Comparison of ENCODE assay signal across 25 cellular contexts in genomic region chr19:36209372-36209771, GRCh38.
"Had no signal": no experiment of that assay in that cellular context is flagged by ENCODE, and none has a peak within 500 bp of the region (broad histone marks: within the 10 kb centered on the region; RNA-seq: fewer than 3 reads in every experiment).

No MANE protein-coding gene starts in this region.

- H3K4me1 ChIP-seq: pancreas, psoas muscle had no signal

- H3K4me3 ChIP-seq: esophagus squamous epithelium, gastroesophageal sphincter, lung, pancreas, psoas muscle, spleen, thoracic aorta had no signal

- H3K4me3 Mint-ChIP-seq: dendritic cell treated with granulocyte-macrophage colony-stimulating factor and Interleukin-4, amounts not matched to agents 40 ng/mL and 50 ng/mL, for 4 days; naive B cell; nephron; stimulated activated memory B cell treated with anti-CD40 and anti-IgM and Interleukin-4, amounts not matched to agents 10 μg/mL and 1 μg/mL and 100 μg/mL, for 72 hours; stimulated activated naive CD8-positive, alpha-beta T cell treated with anti-CD3 and anti-CD28 coated beads, Interleukin-15, Interleukin-2, amounts not matched to agents 100 ng/mL and 50 ng/mL, for 24 hours had no signal

- FAIRE-seq: colon, kidney, pancreas had no signal

- H3K27ac ChIP-seq: esophagus squamous epithelium, gastroesophageal sphincter, pancreas, psoas muscle, spleen, thoracic aorta had no signal

- H3K27me3 Mint-ChIP-seq: dendritic cell treated with granulocyte-macrophage colony-stimulating factor and Interleukin-4, amounts not matched to agents 40 ng/mL and 50 ng/mL, for 4 days; naive B cell; stimulated activated memory B cell treated with anti-CD40 and anti-IgM and Interleukin-4, amounts not matched to agents 10 μg/mL and 1 μg/mL and 100 μg/mL, for 72 hours; stimulated activated naive CD8-positive, alpha-beta T cell treated with anti-CD3 and anti-CD28 coated beads, Interleukin-15, Interleukin-2, amounts not matched to agents 100 ng/mL and 50 ng/mL, for 24 hours had no signal

- H3K9me3 Mint-ChIP-seq: dendritic cell treated with granulocyte-macrophage colony-stimulating factor and Interleukin-4, amounts not matched to agents 40 ng/mL and 50 ng/mL, for 4 days; naive B cell; nephron; stimulated activated memory B cell treated with anti-CD40 and anti-IgM and Interleukin-4, amounts not matched to agents 10 μg/mL and 1 μg/mL and 100 μg/mL, for 72 hours; stimulated activated naive CD8-positive, alpha-beta T cell treated with anti-CD3 and anti-CD28 coated beads, Interleukin-15, Interleukin-2, amounts not matched to agents 100 ng/mL and 50 ng/mL, for 24 hours had no signal

- H3K27ac Mint-ChIP-seq: dendritic cell treated with granulocyte-macrophage colony-stimulating factor and Interleukin-4, amounts not matched to agents 40 ng/mL and 50 ng/mL, for 4 days; naive B cell; nephron; stimulated activated memory B cell treated with anti-CD40 and anti-IgM and Interleukin-4, amounts not matched to agents 10 μg/mL and 1 μg/mL and 100 μg/mL, for 72 hours; stimulated activated naive CD8-positive, alpha-beta T cell treated with anti-CD3 and anti-CD28 coated beads, Interleukin-15, Interleukin-2, amounts not matched to agents 100 ng/mL and 50 ng/mL, for 24 hours had no signal

- H3K4me1 Mint-ChIP-seq: nephron had no signal

- ATAC-seq: gastroesophageal sphincter; left colon; left ventricle myocardium superior; pancreas; psoas muscle; sciatic nerve; stimulated activated memory B cell treated with anti-CD40 and anti-IgM and Interleukin-4, amounts not matched to agents 10 μg/mL and 1 μg/mL and 100 μg/mL, for 72 hours had no signal

- H3K9me3 ChIP-seq: esophagus squamous epithelium, gastroesophageal sphincter, pancreas, psoas muscle, spleen, thoracic aorta had no signal

- H3K27me3 ChIP-seq: esophagus squamous epithelium, gastroesophageal sphincter, pancreas, spleen had no signal

- DNase-seq: esophagus squamous epithelium; foreskin fibroblast; kidney; left colon; left ventricle myocardium superior; mesenchymal stem cell; naive B cell; occipital lobe; pancreas; psoas muscle; retina; spleen; stimulated activated CD4-positive, alpha-beta T cell treated with anti-CD3 and anti-CD28 coated beads, Interleukin-15, amount 100 ng/mL, for 24 hours; stimulated activated CD4-positive, alpha-beta T cell treated with anti-CD3 and anti-CD28 coated beads, Interleukin-1b, Interleukin-23, amount 100 ng/mL, for 48 hours; stimulated activated CD4-positive, alpha-beta T cell treated with anti-CD3 and anti-CD28 coated beads, Interleukin-4, amount 100 ng/mL, for 24 hours; trophoblast cell had no signal

- H3K36me3 ChIP-seq: pancreas, thoracic aorta had no signal
